In genomic region chr1:16352842-16353535, GRCh38 we compare ENCODE assay signal across 1 cellular context.
TF ChIP-seq lines count a peak whose summit lies in the region.

No MANE protein-coding gene starts in this region.

TF ChIP-seq in HepG2, 621 proteins besides CTCF, POLR2A, EP300 and RAD21 (continued from another document):
- 0 out of 2 replicates have a peak, but pooled peaks have one; percentile 1 for TF ChIP-seq DZIP1 (CRISPR knock-in tag; IDR thresholded peaks at IDR 0.05)
- TF ChIP-seq AKNA (CRISPR knock-in tag; IDR thresholded peaks at IDR 0.05; ENCODE audit: borderline replicate concordance): 0 out of 2 replicates have a peak, but pooled peaks have one; percentile 32
- no peak for TF ChIP-seq IRX3 (CRISPR knock-in tag; IDR thresholded peaks at IDR 0.05; ENCODE audit: borderline replicate concordance, low read depth)
- 0 out of 2 replicates have a peak, but pooled peaks have one; percentile 62 for TF ChIP-seq ZNF670 (CRISPR knock-in tag; IDR thresholded peaks at IDR 0.05; ENCODE audit: borderline replicate concordance)
- 0 out of 2 replicates have a peak, but pooled peaks have one; percentile 68 for TF ChIP-seq MTF2 (CRISPR knock-in tag; IDR thresholded peaks at IDR 0.05; ENCODE audit: borderline replicate concordance)
- TF ChIP-seq NKX3-1 (CRISPR knock-in tag; IDR thresholded peaks at IDR 0.05): peak; percentile 1; the same call in 1 of the 2 replicates
- TF ChIP-seq NCOA1 (CRISPR knock-in tag; IDR thresholded peaks at IDR 0.05): peak; percentile 35; the same call in 1 of the 2 replicates
- TF ChIP-seq ZNF224 (CRISPR knock-in tag; IDR thresholded peaks at IDR 0.05): peak; percentile 12; the same call in 1 of the 2 replicates
- 0 out of 2 replicates have a peak, but pooled peaks have one; percentile 33 for TF ChIP-seq ZSCAN5A (CRISPR knock-in tag; IDR thresholded peaks at IDR 0.05; ENCODE audit: borderline replicate concordance)
- TF ChIP-seq ZNF800 (CRISPR knock-in tag; IDR thresholded peaks at IDR 0.05): 0 out of 2 replicates have a peak, but pooled peaks have one; percentile 3
- no peak for TF ChIP-seq ZNF367 (CRISPR knock-in tag; IDR thresholded peaks at IDR 0.05; ENCODE audit: borderline replicate concordance)
- no peak for TF ChIP-seq ZNF136 (CRISPR knock-in tag; IDR thresholded peaks at IDR 0.05; ENCODE audit: low read depth)
- peak; percentile 12; the same call in 1 of the 2 replicates for TF ChIP-seq ZNF264 (CRISPR knock-in tag; IDR thresholded peaks at IDR 0.05)
- 0 out of 2 replicates have a peak, but pooled peaks have one; percentile 9 for TF ChIP-seq REPIN1 (CRISPR knock-in tag; IDR thresholded peaks at IDR 0.05; ENCODE audit: borderline replicate concordance, low read depth)
- TF ChIP-seq ZNF710 (CRISPR knock-in tag; IDR thresholded peaks at IDR 0.05; ENCODE audit: borderline replicate concordance): 0 out of 2 replicates have a peak, but pooled peaks have one; percentile 8
- TF ChIP-seq ZNF468 (CRISPR knock-in tag; IDR thresholded peaks at IDR 0.05): no peak
- TF ChIP-seq ZNF616 (CRISPR knock-in tag; IDR thresholded peaks at IDR 0.05; ENCODE audit: low read depth): no peak
